ENCODE assay signal across 1 cellular context in the genomic region with DNA sequence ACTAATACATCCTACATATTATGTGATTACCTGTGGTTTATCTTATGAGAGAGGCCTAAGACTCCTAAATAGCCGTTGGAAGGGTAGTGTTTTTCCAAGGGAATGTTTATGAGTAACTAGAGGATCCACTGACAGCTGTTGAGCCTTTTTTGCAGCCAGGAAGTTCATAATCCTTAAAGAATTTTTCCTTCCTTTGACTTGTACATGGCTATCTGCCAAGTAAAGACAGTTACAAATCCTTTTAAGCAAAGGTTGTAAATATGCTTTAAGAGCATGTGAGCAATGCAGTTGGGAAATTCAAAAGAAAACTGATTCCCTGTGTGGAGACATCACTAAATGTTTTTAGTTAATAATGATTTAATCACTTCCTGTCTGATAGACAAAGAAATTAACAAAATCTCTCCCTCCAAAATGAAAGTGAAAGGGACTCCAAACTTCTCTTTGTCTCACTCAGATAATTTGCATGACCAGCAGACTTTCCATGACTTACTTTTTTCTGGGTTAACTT.
TF ChIP-seq lines count a peak whose summit lies in the region.

No MANE protein-coding gene starts in this region.

TF ChIP-seq in GM12878, 131 proteins besides CTCF, POLR2A, EP300 and RAD21:
- no peak for TF ChIP-seq NFIC (IDR thresholded peaks at IDR 0.05; ENCODE audit: low read depth, low read length)
